Comparison of ENCODE assay signal across 1 cellular context in genomic region chr1:248863011-248863881, GRCh38.
TF ChIP-seq lines count a peak whose summit lies in the region.

No MANE protein-coding gene starts in this region.

TF ChIP-seq in HepG2, 621 proteins besides CTCF, POLR2A, EP300 and RAD21 (continued from another document and continues in another):
- TF ChIP-seq, protein P1, sequence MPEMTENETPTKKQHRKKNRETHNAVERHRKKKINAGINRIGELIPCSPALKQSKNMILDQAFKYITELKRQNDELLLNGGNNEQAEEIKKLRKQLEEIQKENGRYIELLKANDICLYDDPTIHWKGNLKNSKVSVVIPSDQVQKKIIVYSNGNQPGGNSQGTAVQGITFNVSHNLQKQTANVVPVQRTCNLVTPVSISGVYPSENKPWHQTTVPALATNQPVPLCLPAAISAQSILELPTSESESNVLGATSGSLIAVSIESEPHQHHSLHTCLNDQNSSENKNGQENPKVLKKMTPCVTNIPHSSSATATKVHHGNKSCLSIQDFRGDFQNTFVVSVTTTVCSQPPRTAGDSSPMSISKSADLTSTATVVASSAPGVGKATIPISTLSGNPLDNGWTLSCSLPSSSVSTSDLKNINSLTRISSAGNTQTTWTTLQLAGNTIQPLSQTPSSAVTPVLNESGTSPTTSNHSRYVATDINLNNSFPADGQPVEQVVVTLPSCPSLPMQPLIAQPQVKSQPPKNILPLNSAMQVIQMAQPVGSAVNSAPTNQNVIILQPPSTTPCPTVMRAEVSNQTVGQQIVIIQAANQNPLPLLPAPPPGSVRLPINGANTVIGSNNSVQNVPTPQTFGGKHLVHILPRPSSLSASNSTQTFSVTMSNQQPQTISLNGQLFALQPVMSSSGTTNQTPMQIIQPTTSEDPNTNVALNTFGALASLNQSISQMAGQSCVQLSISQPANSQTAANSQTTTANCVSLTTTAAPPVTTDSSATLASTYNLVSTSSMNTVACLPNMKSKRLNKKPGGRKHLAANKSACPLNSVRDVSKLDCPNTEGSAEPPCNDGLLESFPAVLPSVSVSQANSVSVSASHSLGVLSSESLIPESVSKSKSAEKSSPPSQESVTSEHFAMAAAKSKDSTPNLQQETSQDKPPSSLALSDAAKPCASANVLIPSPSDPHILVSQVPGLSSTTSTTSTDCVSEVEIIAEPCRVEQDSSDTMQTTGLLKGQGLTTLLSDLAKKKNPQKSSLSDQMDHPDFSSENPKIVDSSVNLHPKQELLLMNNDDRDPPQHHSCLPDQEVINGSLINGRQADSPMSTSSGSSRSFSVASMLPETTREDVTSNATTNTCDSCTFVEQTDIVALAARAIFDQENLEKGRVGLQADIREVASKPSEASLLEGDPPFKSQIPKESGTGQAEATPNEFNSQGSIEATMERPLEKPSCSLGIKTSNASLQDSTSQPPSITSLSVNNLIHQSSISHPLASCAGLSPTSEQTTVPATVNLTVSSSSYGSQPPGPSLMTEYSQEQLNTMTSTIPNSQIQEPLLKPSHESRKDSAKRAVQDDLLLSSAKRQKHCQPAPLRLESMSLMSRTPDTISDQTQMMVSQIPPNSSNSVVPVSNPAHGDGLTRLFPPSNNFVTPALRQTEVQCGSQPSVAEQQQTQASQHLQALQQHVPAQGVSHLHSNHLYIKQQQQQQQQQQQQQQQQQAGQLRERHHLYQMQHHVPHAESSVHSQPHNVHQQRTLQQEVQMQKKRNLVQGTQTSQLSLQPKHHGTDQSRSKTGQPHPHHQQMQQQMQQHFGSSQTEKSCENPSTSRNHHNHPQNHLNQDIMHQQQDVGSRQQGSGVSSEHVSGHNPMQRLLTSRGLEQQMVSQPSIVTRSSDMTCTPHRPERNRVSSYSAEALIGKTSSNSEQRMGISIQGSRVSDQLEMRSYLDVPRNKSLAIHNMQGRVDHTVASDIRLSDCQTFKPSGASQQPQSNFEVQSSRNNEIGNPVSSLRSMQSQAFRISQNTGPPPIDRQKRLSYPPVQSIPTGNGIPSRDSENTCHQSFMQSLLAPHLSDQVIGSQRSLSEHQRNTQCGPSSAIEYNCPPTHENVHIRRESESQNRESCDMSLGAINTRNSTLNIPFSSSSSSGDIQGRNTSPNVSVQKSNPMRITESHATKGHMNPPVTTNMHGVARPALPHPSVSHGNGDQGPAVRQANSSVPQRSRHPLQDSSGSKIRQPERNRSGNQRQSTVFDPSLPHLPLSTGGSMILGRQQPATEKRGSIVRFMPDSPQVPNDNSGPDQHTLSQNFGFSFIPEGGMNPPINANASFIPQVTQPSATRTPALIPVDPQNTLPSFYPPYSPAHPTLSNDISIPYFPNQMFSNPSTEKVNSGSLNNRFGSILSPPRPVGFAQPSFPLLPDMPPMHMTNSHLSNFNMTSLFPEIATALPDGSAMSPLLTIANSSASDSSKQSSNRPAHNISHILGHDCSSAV (CRISPR knock-in tag; IDR thresholded peaks at IDR 0.05; ENCODE audit: borderline replicate concordance), result no peak
- TF ChIP-seq ZBTB38 (CRISPR knock-in tag; IDR thresholded peaks at IDR 0.05) (0 out of 2 replicates have a peak, but pooled peaks have one; percentile 28), ZBTB44 (CRISPR knock-in tag; IDR thresholded peaks at IDR 0.05) (no peak), ISX (CRISPR knock-in tag; conservative IDR thresholded peaks at IDR 0.05) (no peak), CREB1 (IDR thresholded peaks at IDR 0.05) (no peak), CREB1 (CRISPR knock-in tag; IDR thresholded peaks at IDR 0.05) (no peak), AGO2 (optimal IDR thresholded peaks at IDR 0.05; ENCODE audit: low read depth, low read length) (peak; percentile 41), ZKSCAN1 (IDR thresholded peaks at IDR 0.05; ENCODE audit: low read length) (no peak), KLF12 (CRISPR knock-in tag; IDR thresholded peaks at IDR 0.05; ENCODE audit: borderline replicate concordance) (no peak), HNF1B (CRISPR knock-in tag; IDR thresholded peaks at IDR 0.05) (peak; percentile 38; the same call in 1 of the 2 replicates), STAT5B (CRISPR knock-in tag; IDR thresholded peaks at IDR 0.05) (no peak), ZNF317 (CRISPR knock-in tag; IDR thresholded peaks at IDR 0.05) (no peak), MEIS1 (CRISPR knock-in tag; IDR thresholded peaks at IDR 0.05; ENCODE audit: borderline replicate concordance) (0 out of 2 replicates have a peak, but pooled peaks have one; percentile 54), REPIN1 (CRISPR knock-in tag; IDR thresholded peaks at IDR 0.05; ENCODE audit: borderline replicate concordance, low read depth) (peak; percentile 75), HMG20A (CRISPR knock-in tag; IDR thresholded peaks at IDR 0.05; ENCODE audit: borderline replicate concordance) (no peak), BRD4 (CRISPR knock-in tag; IDR thresholded peaks at IDR 0.05) (no peak; the same call in 1 of the 2 replicates), ELF4 (CRISPR knock-in tag; IDR thresholded peaks at IDR 0.05; ENCODE audit: borderline replicate concordance) (no peak), ZNF607 (CRISPR knock-in tag; IDR thresholded peaks at IDR 0.05; ENCODE audit: borderline replicate concordance) (peak; percentile 59; the same call in 1 of the 2 replicates), TFAP4 (IDR thresholded peaks at IDR 0.05; ENCODE audit: borderline replicate concordance, low read depth) (peak; percentile 10; the same call in 1 of the 2 replicates), TMF1 (CRISPR knock-in tag; IDR thresholded peaks at IDR 0.05; ENCODE audit: low read depth) (peak; percentile 54; the same call in 1 of the 2 replicates), ZNF776 (CRISPR knock-in tag; IDR thresholded peaks at IDR 0.05) (0 out of 2 replicates have a peak, but pooled peaks have one; percentile 60), SMAD9 (CRISPR knock-in tag; IDR thresholded peaks at IDR 0.05) (no peak), ZNF878 (CRISPR knock-in tag; IDR thresholded peaks at IDR 0.05) (no peak), SMAD3 (CRISPR knock-in tag; IDR thresholded peaks at IDR 0.05) (no peak; the same call in 1 of the 2 replicates), ZNF432 (CRISPR knock-in tag; IDR thresholded peaks at IDR 0.05; ENCODE audit: borderline replicate concordance) (no peak), RFX5 (IDR thresholded peaks at IDR 0.05; ENCODE audit: low read depth, low read length) (no peak), ZNF382 (CRISPR knock-in tag; IDR thresholded peaks at IDR 0.05; ENCODE audit: borderline replicate concordance) (no peak), ZBTB20 (CRISPR knock-in tag; IDR thresholded peaks at IDR 0.05; ENCODE audit: borderline replicate concordance, low read depth) (peak; percentile 69; the same call in 1 of the 2 replicates), ZNF510 (CRISPR knock-in tag; IDR thresholded peaks at IDR 0.05; ENCODE audit: low read depth) (no peak), ZNF549 (CRISPR knock-in tag; IDR thresholded peaks at IDR 0.05) (no peak), RORA (CRISPR knock-in tag; IDR thresholded peaks at IDR 0.05) (no peak), SNAPC4 (CRISPR knock-in tag; IDR thresholded peaks at IDR 0.05) (no peak), ZNF547 (CRISPR knock-in tag; IDR thresholded peaks at IDR 0.05) (no peak), RAD51 (IDR thresholded peaks at IDR 0.05; ENCODE audit: borderline replicate concordance) (no peak)
- TF ChIP-seq, protein P2, sequence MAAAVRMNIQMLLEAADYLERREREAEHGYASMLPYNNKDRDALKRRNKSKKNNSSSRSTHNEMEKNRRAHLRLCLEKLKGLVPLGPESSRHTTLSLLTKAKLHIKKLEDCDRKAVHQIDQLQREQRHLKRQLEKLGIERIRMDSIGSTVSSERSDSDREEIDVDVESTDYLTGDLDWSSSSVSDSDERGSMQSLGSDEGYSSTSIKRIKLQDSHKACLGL (CRISPR knock-in tag; IDR thresholded peaks at IDR 0.05), result peak; percentile 42; the same call in 1 of the 2 replicates
- TF ChIP-seq, protein P3, sequence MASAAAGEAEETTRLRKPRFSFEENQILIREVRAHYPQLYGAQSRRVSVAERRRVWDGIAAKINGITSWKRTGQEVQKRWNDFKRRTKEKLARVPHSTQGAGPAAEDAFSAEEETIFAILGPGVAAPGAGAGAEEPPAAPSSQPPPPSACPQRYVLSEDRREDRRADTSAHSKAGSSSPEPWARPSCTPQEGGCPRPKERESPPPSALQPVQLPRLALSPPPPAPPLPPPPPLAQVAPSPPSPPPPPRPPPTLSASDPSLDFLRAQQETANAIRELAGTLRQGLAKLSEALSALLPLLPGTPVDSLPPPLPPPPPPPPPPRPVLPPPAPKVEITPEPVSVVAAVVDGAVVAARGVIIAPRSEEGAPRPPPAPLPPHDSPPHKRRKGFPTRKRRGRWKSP (CRISPR knock-in tag; IDR thresholded peaks at IDR 0.05), result peak; percentile 93
